ENCODE assay signal across 8 cellular contexts in genomic region chr2:160063266-160063665, GRCh38. TPM values are rescaled to one million over a fixed set of nuclear protein-coding genes. Genes with fewer than 3 reads are reported as not detected.
A peak's percentile ranks its signal among the peaks of the same experiment; 100 is the strongest.
DNase-seq lines count a peak whose midpoint lies in the region; ATAC-seq, FAIRE-seq and TF ChIP-seq lines count a peak whose summit lies in the region.

No MANE protein-coding gene starts in this region.

- intact Hi-C loops in sciatic nerve (cut with DNase I) = no loop called here

- H3K36me3 Mint-ChIP-seq in activated naive CD8-positive, alpha-beta T cell = peaks cover 2% of the 10 kb centered on the region

- no peaks in the 10 kb centered on the region; the same call in none of the 2 replicates for H3K9me3 ChIP-seq in ES-I3 (ENCODE audit: control insufficient read depth, insufficient read depth, low read length)
- no peaks in the 10 kb centered on the region for H3K9me3 ChIP-seq in iPS-15b (ENCODE audit: control insufficient read depth, insufficient read depth, low read length)

- ATAC-seq in sciatic nerve = peak; percentile 20

- H3K9ac ChIP-seq in ES-I3 (ENCODE audit: low read depth, low read length) (peak overlapping the region; percentile 65), iPS-15b (ENCODE audit: low read depth, low read length) (no peak overlapping the region)

- H3K4me3 Mint-ChIP-seq in activated naive CD8-positive, alpha-beta T cell = peak overlapping the region; percentile 73

- FAIRE-seq in D721Med (lab: Jason Lieb, UNC) = no peak

- H3K9me3 Mint-ChIP-seq in activated naive CD8-positive, alpha-beta T cell (ENCODE audit: low read depth) = no peaks in the 10 kb centered on the region

- H3K4me1 Mint-ChIP-seq in activated naive CD8-positive, alpha-beta T cell (ENCODE audit: low read depth) = peaks cover 7% of the 10 kb centered on the region

- TF ChIP-seq CTCF in D721Med (IDR thresholded peaks at IDR 0.05; ENCODE audit: insufficient read depth, missing control alignments) = no peak
- no peak for TF ChIP-seq CTCF in GM10248 (IDR thresholded peaks at IDR 0.05; ENCODE audit: control extremely low read depth, extremely low read depth, low read depth, missing control alignments)

- no peaks in the 10 kb centered on the region; the same call in 1 of the 2 replicates for H3K4me1 ChIP-seq in ES-I3 (ENCODE audit: insufficient read depth, low read length)
- peaks cover 3% of the 10 kb centered on the region for H3K4me1 ChIP-seq in iPS-15b (ENCODE audit: control insufficient read depth, insufficient read depth, low read length)

- H3K27ac Mint-ChIP-seq in activated naive CD8-positive, alpha-beta T cell = no peak overlapping the region

- no peak for DNase-seq in sciatic nerve (ENCODE audit: low spot score)
- no peak for DNase-seq in D721Med (ENCODE audit: insufficient read length, low spot score)
- DNase-seq in GM10248 (ENCODE audit: extremely low spot score) = no peak
- DNase-seq in HPDE6-E6E7 (ENCODE audit: extremely low spot score) = no peak
- DNase-seq in activated effector memory CD4-positive, alpha-beta T cell treated with Interleukin-2 at 50 U/mL for 16 hours = no peak

- H3K4me3 ChIP-seq in iPS-15b (ENCODE audit: low read depth, low read length) = peak overlapping the region; percentile 75

- POLR2A ChIA-PET in GM10248 (lab: Yijun Ruan, JAX) = no interaction called here

- no peaks in the 10 kb centered on the region for H3K36me3 ChIP-seq in ES-I3 (ENCODE audit: insufficient read depth, low read length)
- no peaks in the 10 kb centered on the region for H3K36me3 ChIP-seq in iPS-15b (ENCODE audit: control insufficient read depth, insufficient read depth, low read length)

- peaks cover 25% of the 10 kb centered on the region for H3K27me3 ChIP-seq in iPS-15b (ENCODE audit: control insufficient read depth, insufficient read depth, low read length)

- peaks cover 37% of the 10 kb centered on the region for H3K27me3 Mint-ChIP-seq in activated naive CD8-positive, alpha-beta T cell

- CTCF ChIA-PET in GM10248 (lab: Yijun Ruan, JAX) = no interaction called here

RNA-seq across cellular contexts. Expression of gene PLA2R1, which starts 0.9 kb away (rescaled TPM):
- 31.6 TPM for total RNA-seq in sciatic nerve
